Comparison of ENCODE assay signal across 12 cellular contexts in genomic region chr5:10825897-10826644, GRCh38.
DNase-seq lines count a peak whose midpoint lies in the region; ATAC-seq and TF ChIP-seq lines count a peak whose summit lies in the region.
"Had no signal": no experiment of that assay in that cellular context is flagged by ENCODE, and none has a peak within 500 bp of the region (broad histone marks: within the 10 kb centered on the region; RNA-seq: fewer than 3 reads in every experiment).

No MANE protein-coding gene starts in this region.

- no peaks in the 10 kb centered on the region for H3K79me2 ChIP-seq in mammary epithelial cell (ENCODE audit: insufficient read depth, low read length)

- no peak for TF ChIP-seq CTCF in mammary epithelial cell (conservative IDR thresholded peaks at IDR 0.05 in 1 of 2, IDR thresholded peaks at IDR 0.05 in 1 of 2; ENCODE audit: extremely low read depth in 1 of 2, insufficient read depth in 1 of 2, low read depth in 1 of 2, low read length in 2 of 2)

- H3K9me3 ChIP-seq in mammary epithelial cell (replicated peaks; ENCODE audit: insufficient read depth, low read length): no peaks in the 10 kb centered on the region
- H3K9me3 ChIP-seq: spleen had no signal

- ATAC-seq in GM18505 (IDR thresholded peaks at IDR 0.05; ENCODE audit: unreplicated experiment) (peak; percentile 90), GM21786 (IDR thresholded peaks at IDR 0.05; ENCODE audit: unreplicated experiment) (peak; percentile 66), GM21381 (IDR thresholded peaks at IDR 0.05; ENCODE audit: unreplicated experiment) (no peak)

- dilution Hi-C loops in mammary epithelial cell (cut with HindIII; ENCODE audit: low sequenced_read_pairs): no loop called here

- in situ Hi-C loops in mammary epithelial cell (cut with MboI; ENCODE audit: low sequenced_read_pairs in 2 of 2): no loop called here

- CTCF ChIA-PET in mammary epithelial cell (lab: Charles Lee; ENCODE audit: low non-redundant PET): no interaction called here

- H3K4me3 ChIP-seq in mammary epithelial cell (replicated peaks in 1 of 3; ENCODE audit: insufficient read depth in 1 of 3, low read depth in 2 of 3, low read length in 3 of 3): no peak overlapping the region
- H3K4me3 ChIP-seq: dorsolateral prefrontal cortex, spleen had no signal

- H3K36me3 ChIP-seq in mammary epithelial cell (ENCODE audit: insufficient read depth, low read length): no peaks in the 10 kb centered on the region
- H3K36me3 ChIP-seq: spleen had no signal

- H3K27me3 ChIP-seq in mammary epithelial cell (ENCODE audit: insufficient read depth, low read length): no peaks in the 10 kb centered on the region

- DNase-seq in HT-29 (ENCODE audit: low spot score): peak; percentile 7
- peak; percentile 40 for DNase-seq in germinal center (ENCODE audit: low spot score)
- no peak for DNase-seq in activated effector memory CD4-positive, alpha-beta T cell treated with anti-CD3 and anti-CD28 coated beads, Interleukin-2, amount 50 U/mL, for 16 hours
- no peak for DNase-seq in DMS79 (lab: John Stamatoyannopoulos, UW)
- DNase-seq in mammary epithelial cell: no peak
- DNase-seq: activated T-cell treated with anti-CD3 and anti-CD28 coated beads, Interleukin-2, amount 50 U/mL, for 1 hour; dorsolateral prefrontal cortex; GF-D8; spleen had no signal

- no peaks in the 10 kb centered on the region for H3K4me1 ChIP-seq in mammary epithelial cell (ENCODE audit: insufficient read depth, low read length)
- H3K4me1 ChIP-seq: spleen had no signal

- BruUV-seq in mammary epithelial cell (replicated peaks; lab: Mats Ljungman, UMichigan): no TSS peak

- H3K27ac ChIP-seq in mammary epithelial cell (ENCODE audit: insufficient read depth, low read depth, low read length): no peak overlapping the region
- H3K27ac ChIP-seq: dorsolateral prefrontal cortex, spleen had no signal

- H2AFZ ChIP-seq in mammary epithelial cell (ENCODE audit: low read depth, low read length): no peak overlapping the region

- TF ChIP-seq POLR2A in GM18505 (IDR thresholded peaks at IDR 0.05; ENCODE audit: borderline replicate concordance, extremely low read depth, insufficient read depth, insufficient read length): no peak

- no peaks in the 10 kb centered on the region for H4K20me1 ChIP-seq in mammary epithelial cell (ENCODE audit: insufficient read depth, low read length)

- WGBS in mammary epithelial cell (ENCODE audit: low coverage, missing lambda C conversion rate): 60% methylated on average over 4 of the region's 4 CpGs

- no peak overlapping the region for H3K9ac ChIP-seq in mammary epithelial cell (ENCODE audit: insufficient read depth, low read length)

- no peak overlapping the region for H3K4me2 ChIP-seq in mammary epithelial cell (ENCODE audit: insufficient read depth, low read depth, low read length)

- intact Hi-C loops in mammary epithelial cell (cut with micrococcal nuclease): no loop called here

Comparison
In these comparisons a context has a peak if more than half of its experiments do, and no peak if none do; other contexts are left out.
1. DNase-seq: peak in HT-29 (single experiment) and germinal center (single experiment); none in activated effector memory CD4-positive, alpha-beta T cell treated with anti-CD3 and anti-CD28 coated beads, Interleukin-2, amount 50 U/mL, for 16 hours (single experiment), DMS79 (single experiment) and mammary epithelial cell (single experiment).